Comparison of ENCODE assay signal across 10 cellular contexts in the genomic region with DNA sequence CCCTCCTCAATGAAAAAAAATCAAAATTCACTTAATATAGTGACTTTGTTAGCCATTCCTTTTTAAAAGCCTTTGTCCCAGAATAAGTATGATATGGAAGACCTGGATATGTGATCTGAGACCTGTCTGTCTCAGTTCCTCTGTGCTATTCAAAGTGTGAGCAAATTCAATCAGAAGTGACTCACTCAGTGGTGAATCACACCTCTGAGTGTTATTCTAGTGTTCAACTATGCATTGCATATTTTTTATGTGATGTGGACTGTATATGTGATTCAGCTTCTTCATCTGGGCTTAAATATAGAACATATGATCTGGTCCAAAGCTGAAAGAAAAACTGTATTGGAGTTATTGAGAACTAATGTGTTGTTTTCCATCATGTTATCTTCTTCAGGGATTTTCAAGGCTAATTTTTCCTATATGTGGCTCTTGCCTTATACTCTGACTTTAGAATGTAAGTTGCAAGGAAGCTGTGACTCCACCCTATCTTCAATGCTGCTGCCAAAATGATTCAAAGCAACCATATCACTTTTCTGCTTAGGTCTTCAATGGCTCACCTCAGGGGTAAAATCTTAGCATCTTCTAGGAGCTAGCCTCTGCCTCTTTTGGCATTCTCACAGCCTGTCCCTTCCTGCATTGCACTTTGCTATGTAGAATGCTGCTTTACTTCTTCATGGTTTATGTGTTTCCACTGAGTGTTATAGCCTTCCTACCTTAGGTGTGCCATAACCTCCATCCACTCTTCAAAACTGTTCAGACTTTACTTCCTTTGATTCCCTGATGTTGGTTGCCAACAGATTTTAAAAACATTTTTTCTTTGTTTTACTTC.
A peak's percentile ranks its signal among the peaks of the same experiment; 100 is the strongest.
DNase-seq lines count a peak whose midpoint lies in the region; ATAC-seq lines count a peak whose summit lies in the region.
"Had no signal": no experiment of that assay in that cellular context is flagged by ENCODE, and none has a peak within 500 bp of the region (broad histone marks: within the 10 kb centered on the region; RNA-seq: fewer than 3 reads in every experiment).

No MANE protein-coding gene starts in this region.

- H3K9me3 Mint-ChIP-seq in activated T-cell treated with anti-CD3 and anti-CD28 coated beads, Interleukin-2, amount 50 U/mL, for 4 hours, result no peaks in the 10 kb centered on the region
- H3K9me3 Mint-ChIP-seq: activated CD4-positive, alpha-beta T cell treated with anti-CD3 and anti-CD28 coated beads, Interleukin-2, amount 10 ng/mL, durations not matched to agents 24 days and 14 days had no signal

- no peak overlapping the region for H3K4me3 Mint-ChIP-seq in activated T-cell treated with anti-CD3 and anti-CD28 coated beads, Interleukin-2, amount 50 U/mL, for 4 hours
- H3K4me3 Mint-ChIP-seq: activated CD4-positive, alpha-beta T cell treated with anti-CD3 and anti-CD28 coated beads, Interleukin-2, amount 10 ng/mL, durations not matched to agents 24 days and 14 days; B cell had no signal

- peak; percentile 58 to 81 for ATAC-seq in activated T-cell treated with anti-CD3 and anti-CD28 coated beads, Interleukin-2, amount 50 U/mL, for 4 hours
- no peak for ATAC-seq in Right ventricle myocardium superior (ENCODE audit: poor library complexity)

- peaks cover 6% of the 10 kb centered on the region for H3K27me3 Mint-ChIP-seq in activated T-cell treated with anti-CD3 and anti-CD28 coated beads, Interleukin-2, amount 50 U/mL, for 4 hours (ENCODE audit: low read depth)

- intact Hi-C loops in Right ventricle myocardium superior (cut with DNase I), result loop anchor here (10.0 kb wide), 1 partner anchor 714 kb away; no protein-coding TSS in a partner anchor

- H3K36me3 Mint-ChIP-seq in activated T-cell treated with anti-CD3 and anti-CD28 coated beads, Interleukin-2, amount 50 U/mL, for 4 hours (ENCODE audit: insufficient read depth), result no peaks in the 10 kb centered on the region

- DNase-seq in activated T-cell treated with anti-CD3 and anti-CD28 coated beads, Interleukin-2, amount 50 U/mL, for 4 hours, result no peak
- no peak for DNase-seq in activated T-cell treated with anti-CD3 and anti-CD28 coated beads, Interleukin-2, amount 50 U/mL, for 1 hour
- DNase-seq in NCI-H460 (ENCODE audit: extremely low read depth, low read depth) (peak; percentile 64), fibroblast of gingiva (ENCODE audit: low read depth) (peak; percentile 44), stromal cell of bone marrow (ENCODE audit: low read depth) (peak; percentile 64), retina (no peak), NCI-H82 (lab: John Stamatoyannopoulos, UW) (no peak), Right ventricle myocardium superior (no peak)

- no peaks in the 10 kb centered on the region for H3K4me1 Mint-ChIP-seq in activated T-cell treated with anti-CD3 and anti-CD28 coated beads, Interleukin-2, amount 50 U/mL, for 4 hours (ENCODE audit: low read depth)
- H3K4me1 Mint-ChIP-seq: activated CD4-positive, alpha-beta T cell treated with anti-CD3 and anti-CD28 coated beads, Interleukin-2, amount 10 ng/mL, durations not matched to agents 24 days and 14 days; B cell had no signal

Comparison
In these comparisons a context has a peak if more than half of its experiments do, and no peak if none do; other contexts are left out.
1. DNase-seq: peak in NCI-H460 (single experiment), fibroblast of gingiva (single experiment) and stromal cell of bone marrow (single experiment); none in activated T-cell treated with anti-CD3 and anti-CD28 coated beads, Interleukin-2, amount 50 U/mL, for 4 hours (single experiment), activated T-cell treated with anti-CD3 and anti-CD28 coated beads, Interleukin-2, amount 50 U/mL, for 1 hour (single experiment), retina (single experiment), NCI-H82 (single experiment) and Right ventricle myocardium superior (single experiment).